In genomic region chr11:123479048-123479837, GRCh38 we compare ENCODE assay signal across 8 cellular contexts. TPM values are rescaled to one million over a fixed set of nuclear protein-coding genes. Genes with fewer than 3 reads are reported as not detected.
DNase-seq lines count a peak whose midpoint lies in the region; ATAC-seq, FAIRE-seq and TF ChIP-seq lines count a peak whose summit lies in the region.

No MANE protein-coding gene starts in this region.

- H3K27me3 ChIP-seq in H1 (replicated peaks in 1 of 4; ENCODE audit: control insufficient read depth in 3 of 4, extremely low read depth in 1 of 4, insufficient read depth in 3 of 4, low read length in 3 of 4) (no peaks in the 10 kb centered on the region; a peak in 1 of 7 replicates), Caco-2 (replicated peaks; ENCODE audit: control insufficient read depth, insufficient read depth, low read length) (peaks cover 3% of the 10 kb centered on the region; the same call in 1 of the 2 replicates)

- peaks cover 0 to 2% of the 10 kb centered on the region in 2 experiments for H4K20me1 ChIP-seq in H1 (replicated peaks in 1 of 2; ENCODE audit: control insufficient read depth in 1 of 2, insufficient read depth in 2 of 2, low read length in 2 of 2)

- H3K4ac ChIP-seq in H1 (replicated peaks; ENCODE audit: insufficient read length, low read depth, low read length) = no peak overlapping the region

- CTCF ChIA-PET in H1 (lab: Charles Lee; ENCODE audit: partially characterized antibody) (interaction anchor here (0.5 to 4.9 kb wide), 49 partner anchors 8 to 436 kb away, joined by 3 to 74 read pairs (median 5); no protein-coding TSS in a partner anchor), Caco-2 (lab: Charles Lee) (interaction anchor here (0.8 to 7.4 kb wide), 16 partner anchors 8 to 615 kb away, joined by 3 to 170 read pairs (median 4); no protein-coding TSS in a partner anchor)

- ATAC-seq in GM18499 (IDR thresholded peaks at IDR 0.05; ENCODE audit: insufficient read depth, unreplicated experiment) (peak; percentile 33), GM21619 (IDR thresholded peaks at IDR 0.05; ENCODE audit: unreplicated experiment) (peak; percentile 78), HG03571 (IDR thresholded peaks at IDR 0.05; ENCODE audit: unreplicated experiment) (peak; percentile 78), Right ventricle myocardium superior (ENCODE audit: poor library complexity) (no peak)

- no peaks in the 10 kb centered on the region for H3K4me1 Mint-ChIP-seq in Caco-2 (ENCODE audit: low read depth, unreplicated experiment)

- intact Hi-C loops in Right ventricle myocardium superior (cut with DNase I) = loop anchor here (2.0 to 10.0 kb wide), 3 partner anchors 72 to 374 kb away; no protein-coding TSS in a partner anchor
- intact Hi-C loops in Caco-2 (cut with micrococcal nuclease; ENCODE audit: unreplicated experiment) = loop anchor here (10.0 kb wide), 1 partner anchor 614 kb away; no protein-coding TSS in a partner anchor

- no peaks in the 10 kb centered on the region; the same call in 1 of the 2 replicates for H3K79me1 ChIP-seq in H1 (ENCODE audit: low read depth, low read length)

- POLR2A ChIA-PET in H1 (lab: Charles Lee; ENCODE audit: partially characterized antibody) (interaction anchor here (0.9 kb wide), 1 partner anchor 72 kb away, joined by 4 read pairs; no protein-coding TSS in a partner anchor), Caco-2 (lab: Charles Lee) (interaction anchor here (0.8 kb wide), 1 partner anchor 72 kb away, joined by 3 read pairs; no protein-coding TSS in a partner anchor)

- H2AK5ac ChIP-seq in H1 (ENCODE audit: low read depth, low read length) = peak overlapping the region; percentile 47; the same call in 1 of the 2 replicates

- TF ChIP-seq RAD21 in H1 (IDR thresholded peaks at IDR 0.05 in 1 of 2, conservative IDR thresholded peaks at IDR 0.05 in 1 of 2; ENCODE audit: low read depth in 2 of 2, low read length in 2 of 2) = no peak

- H3K4me1 ChIP-seq in H1 (replicated peaks in 1 of 4; ENCODE audit: control insufficient read depth in 3 of 4, insufficient read depth in 4 of 4, low read length in 3 of 4) = peaks cover 2 to 15% (median 8%) of the 10 kb centered on the region in 4 experiments; a peak in 6 of 7 replicates
- no peaks in the 10 kb centered on the region for H3K4me1 ChIP-seq in Caco-2

- no TSS peak for BruUV-seq in Caco-2 (replicated peaks; lab: Mats Ljungman, UMichigan)

- H3K27ac Mint-ChIP-seq in Caco-2 (ENCODE audit: unreplicated experiment) = no peak overlapping the region

- no peak overlapping the region for H2BK12ac ChIP-seq in H1 (ENCODE audit: low read depth, low read length)

- H3K23me2 ChIP-seq in H1 (ENCODE audit: low read depth, low read length) = no peaks in the 10 kb centered on the region

- TF ChIP-seq POLR2A in H1 (IDR thresholded peaks at IDR 0.05; ENCODE audit: control extremely low read depth in 1 of 2, low read depth in 2 of 2, low read length in 2 of 2) = no peak

- no peak overlapping the region for H3K23ac ChIP-seq in H1 (ENCODE audit: insufficient read length)

- H3K4me3 Mint-ChIP-seq in Caco-2 (ENCODE audit: unreplicated experiment) = no peak overlapping the region

- WGBS in H1 (ENCODE audit: extremely low coverage in 1 of 2, insufficient coverage in 1 of 2, insufficient read length in 1 of 2, insufficient replicate concordance in 2 of 2, low coverage in 1 of 2, low lambda C conversion rate in 2 of 2, missing lambda C conversion rate in 1 of 2), 2 experiments = 84% methylated on average over 12 of the region's 12 CpGs; no CpG with 5 or more reads in 1 of the 2 experiments

- no peak overlapping the region for H2BK5ac ChIP-seq in H1 (ENCODE audit: low read depth, low read length)

- no peak overlapping the region for H2BK120ac ChIP-seq in H1 (replicated peaks; ENCODE audit: low read depth, low read length)

- H3K4me2 ChIP-seq in H1 (ENCODE audit: insufficient read depth in 1 of 2, low read depth in 2 of 2, low read length in 2 of 2) = no peak overlapping the region

- H3K9ac ChIP-seq in H1 (replicated peaks in 1 of 4; ENCODE audit: extremely low read depth in 1 of 4, low read depth in 3 of 4, low read length in 3 of 4) = no peak overlapping the region

- no peak overlapping the region for H4K5ac ChIP-seq in H1 (ENCODE audit: insufficient read length, low read depth, low read length)

- no peak for TF ChIP-seq EP300 in H1 (IDR thresholded peaks at IDR 0.05; ENCODE audit: borderline replicate concordance in 1 of 2, low read depth in 2 of 2, low read length in 2 of 2)

- no peak overlapping the region; the same call in 1 of the 2 replicates for H2BK20ac ChIP-seq in H1 (ENCODE audit: low read length)

- no peak overlapping the region for H2AFZ ChIP-seq in H1 (ENCODE audit: low read length)

- H3K56ac ChIP-seq in H1 (replicated peaks; ENCODE audit: insufficient read length, low read depth, low read length) = no peak overlapping the region

- H3K27ac ChIP-seq in H1 (ENCODE audit: low read depth, low read length) = no peak overlapping the region

- no peak for DNase-seq in H1 (ENCODE audit: low read depth in 1 of 2, low spot score in 2 of 2)
- DNase-seq in Right ventricle myocardium superior = no peak
- DNase-seq in glomerular visceral epithelial cell (ENCODE audit: extremely low spot score) = no peak
- DNase-seq in SW480 (ENCODE audit: low spot score) = no peak
- no peak for DNase-seq in Caco-2

- peaks cover 0 to 3% of the 10 kb centered on the region in 2 experiments; a peak in 1 of 4 replicates for H3K79me2 ChIP-seq in H1 (ENCODE audit: control insufficient read depth in 1 of 2, insufficient read depth in 2 of 2, low read length in 2 of 2)

- H4K8ac ChIP-seq in H1 (ENCODE audit: extremely low read depth, insufficient read depth, low read length) = no peak overlapping the region

- no peaks in the 10 kb centered on the region for H3K9me3 Mint-ChIP-seq in Caco-2 (ENCODE audit: unreplicated experiment)

- no peak overlapping the region for H3K18ac ChIP-seq in H1 (ENCODE audit: extremely low read depth, low read length)

- no peak overlapping the region for H3K4me3 ChIP-seq in H1 (ENCODE audit: extremely low read depth in 1 of 4, insufficient read depth in 2 of 4, low read depth in 3 of 4, low read length in 4 of 4)
- H3K4me3 ChIP-seq in Caco-2 (ENCODE audit: low read depth, low read length) = no peak overlapping the region

- H3K9me3 ChIP-seq in H1 (ENCODE audit: insufficient read depth in 2 of 2, low read depth in 1 of 2, low read length in 1 of 2) (no peaks in the 10 kb centered on the region), Caco-2 (no peaks in the 10 kb centered on the region)

- H2BK15ac ChIP-seq in H1 (ENCODE audit: low read length) = peak overlapping the region; percentile 34; the same call in 1 of the 2 replicates

- peaks cover 20% of the 10 kb centered on the region for H3K27me3 Mint-ChIP-seq in Caco-2 (ENCODE audit: insufficient read depth, unreplicated experiment)

- no peak overlapping the region for H3K14ac ChIP-seq in H1 (ENCODE audit: insufficient read length)

- peak; percentile 7 for FAIRE-seq in H1 (lab: Jason Lieb, UNC)

- TF ChIP-seq CTCF in H1 (IDR thresholded peaks at IDR 0.05; ENCODE audit: control extremely low read depth in 1 of 3, insufficient read depth in 1 of 3, low read depth in 1 of 3, low read length in 3 of 3) (no peak), Caco-2 (IDR thresholded peaks at IDR 0.05; ENCODE audit: insufficient read depth in 1 of 2, low read depth in 1 of 2, low read length in 1 of 2, severe bottlenecking in 1 of 2, unreplicated experiment in 1 of 2) (no peak)

- H3K36me3 Mint-ChIP-seq in Caco-2 (ENCODE audit: insufficient read depth, unreplicated experiment) = no peaks in the 10 kb centered on the region

- peak overlapping the region; percentile 32 for H4K91ac ChIP-seq in H1 (replicated peaks; ENCODE audit: insufficient read length, low read length)

- H3K36me3 ChIP-seq in H1 (ENCODE audit: control insufficient read depth in 2 of 4, insufficient read depth in 4 of 4, low read length in 3 of 4) = no peaks in the 10 kb centered on the region
- no peaks in the 10 kb centered on the region for H3K36me3 ChIP-seq in Caco-2 (ENCODE audit: control insufficient read depth, insufficient read depth, low read length)

TF ChIP-seq in H1, 55 proteins besides CTCF, POLR2A, EP300 and RAD21:
- TF ChIP-seq MAFK (IDR thresholded peaks at IDR 0.05; ENCODE audit: low read depth, low read length) (no peak), CTBP2 (IDR thresholded peaks at IDR 0.05; ENCODE audit: borderline replicate concordance, insufficient read depth, insufficient read length, low read length) (no peak), NRF1 (IDR thresholded peaks at IDR 0.05; ENCODE audit: low read depth, low read length) (no peak)

RNA-seq across cellular contexts. Expression of gene GRAMD1B, which starts 49.2 kb away (rescaled TPM):
- total RNA-seq in H1 (2021; fragmentation: NEBNext Ultra II Directional; extraction: Animal tissue kit (Norgen Biotek cat#: 25700)) = 21.2 and 22.4 TPM in 2 replicates
- polyA plus RNA-seq in H1 (2011; rRNA removed) = 10.1 and 11.9 TPM in 2 replicates
- polyA plus RNA-seq in H1 (2011; cell fraction: cytosol; rRNA removed) = 11.3 TPM
- polyA plus RNA-seq in H1 (2011; cell fraction: nucleus; rRNA removed) = 30.0 TPM
- 8.6 to 12.0 TPM (median 10.4 TPM) in 4 replicates for polyA plus RNA-seq in H1 (2012, experiment 1 of 2)
- 4.4 TPM for polyA plus RNA-seq in H1 (2012, experiment 2 of 2)
- polyA plus RNA-seq in H1 (2013, experiment 1 of 2) = 6.9 TPM
- polyA plus RNA-seq in H1 (2013, experiment 2 of 2) = 8.4 TPM
- 19.2 and 25.7 TPM in 2 replicates for polyA minus RNA-seq in H1 (2011; rRNA and poly(A)+ RNA removed)
- polyA minus RNA-seq in H1 (2011; cell fraction: cytosol; rRNA and poly(A)+ RNA removed) = 13.7 TPM
- 29.4 TPM for polyA minus RNA-seq in H1 (2011; cell fraction: nucleus; rRNA and poly(A)+ RNA removed)
- total RNA-seq in Right ventricle myocardium superior (19.0 TPM), Caco-2 (2022) (1.2 and 1.5 TPM in 2 replicates)
